7 cellular contexts compared by ENCODE assay signal in genomic region chr3:196740476-196741400, GRCh38. TPM values are rescaled to one million over a fixed set of nuclear protein-coding genes. Genes with fewer than 3 reads are reported as not detected.
DNase-seq lines count a peak whose midpoint lies in the region; ATAC-seq, FAIRE-seq and TF ChIP-seq lines count a peak whose summit lies in the region.

No MANE protein-coding gene starts in this region.

- ATAC-seq in HG03159 (IDR thresholded peaks at IDR 0.05; ENCODE audit: unreplicated experiment), result peak; percentile 15
- peak; percentile 15 for ATAC-seq in RWPE2 (ENCODE audit: low read depth)
- peak; percentile 20 for ATAC-seq in K562
- ATAC-seq in sciatic nerve, result peak; percentile 8

- BruUV-seq in K562 (replicated peaks; lab: Mats Ljungman, UMichigan), result TSS peak; percentile 63

- no peaks in the 10 kb centered on the region for H3K27me3 ChIP-seq in RWPE2 (ENCODE audit: insufficient read depth, poor library complexity, severe bottlenecking)
- no peaks in the 10 kb centered on the region for H3K27me3 ChIP-seq in K562 (ENCODE audit: control insufficient read depth in 2 of 2, insufficient read depth in 2 of 2, low read length in 2 of 2)
- no peaks in the 10 kb centered on the region for H3K27me3 ChIP-seq in iPS-15b (ENCODE audit: control insufficient read depth, insufficient read depth, low read length)

- no peak for TF ChIP-seq CTCF in GM12875 (IDR thresholded peaks at IDR 0.05; ENCODE audit: borderline replicate concordance, insufficient read depth, low read depth, low read length)
- no peak for TF ChIP-seq CTCF in RWPE2 (IDR thresholded peaks at IDR 0.05; ENCODE audit: poor library complexity, severe bottlenecking)
- TF ChIP-seq CTCF in K562 (IDR thresholded peaks at IDR 0.05 in 2 of 3, conservative IDR thresholded peaks at IDR 0.05 in 1 of 3; ENCODE audit: insufficient read depth in 2 of 3, low read depth in 1 of 3, low read length in 3 of 3), result no peak

- H3K9me3 ChIP-seq in RWPE2 (ENCODE audit: severe bottlenecking), result no peaks in the 10 kb centered on the region
- H3K9me3 ChIP-seq in K562 (replicated peaks; ENCODE audit: control insufficient read depth, insufficient read depth, low read depth, low read length), result no peaks in the 10 kb centered on the region; the same call in 1 of the 2 replicates
- H3K9me3 ChIP-seq in iPS-15b (ENCODE audit: control insufficient read depth, insufficient read depth, low read length), result no peaks in the 10 kb centered on the region

- H3K27ac ChIP-seq in RWPE2 (ENCODE audit: poor library complexity, severe bottlenecking) (peak overlapping the region; percentile 85), K562 (ENCODE audit: extremely low read depth, low read depth, low read length) (peak overlapping the region; percentile 96)

- CTCF ChIA-PET in K562 (lab: Yijun Ruan, JAX; ENCODE audit: low intra/inter-chr PET ratio), result no interaction called here

- H3K79me2 ChIP-seq in K562 (ENCODE audit: control insufficient read depth, insufficient read depth, low read length), result peaks cover 59% of the 10 kb centered on the region

- under 1% methylated on average over 31 of the region's 31 CpGs for WGBS in K562 (ENCODE audit: insufficient coverage, low coverage, missing lambda C conversion rate)

- DNase-seq in RWPE2 (ENCODE audit: low spot score) (no peak), K562 (ENCODE audit: extremely low read depth in 1 of 4, low spot score in 3 of 4) (peak in 2 of 4 experiments; percentile 14 to 59), sciatic nerve (ENCODE audit: low spot score) (no peak), HuH-7 (ENCODE audit: low spot score) (no peak)

- H3K4me1 ChIP-seq in RWPE2 (ENCODE audit: insufficient read depth, poor library complexity, severe bottlenecking) (peaks cover 7% of the 10 kb centered on the region), K562 (replicated peaks in 1 of 2; ENCODE audit: control insufficient read depth in 2 of 2, insufficient read depth in 2 of 2, low read length in 2 of 2) (peaks cover 0 to 7% of the 10 kb centered on the region in 2 experiments; a peak in 4 of 5 replicates), iPS-15b (ENCODE audit: control insufficient read depth, insufficient read depth, low read length) (peaks cover 4% of the 10 kb centered on the region)

- no peak for TF ChIP-seq POLR2A in K562 (conservative IDR thresholded peaks at IDR 0.05)

- H3K36me3 ChIP-seq in RWPE2 (ENCODE audit: low read depth) (peaks cover 5% of the 10 kb centered on the region; the same call in 1 of the 2 replicates), K562 (ENCODE audit: control insufficient read depth, insufficient read depth, low read length) (peaks cover 12% of the 10 kb centered on the region; the same call in 1 of the 3 replicates), iPS-15b (ENCODE audit: control insufficient read depth, insufficient read depth, low read length) (no peaks in the 10 kb centered on the region)

- no peak for TF ChIP-seq EP300 in K562 (IDR thresholded peaks at IDR 0.05; ENCODE audit: low read length)

- H3K4me2 ChIP-seq in K562 (ENCODE audit: insufficient read depth, low read length), result peak overlapping the region; percentile 98

- in situ Hi-C loops in K562 (cut with MboI), result no loop called here

- no peak for TF ChIP-seq RAD21 in K562 (CRISPR knock-in tag; conservative IDR thresholded peaks at IDR 0.05 in 1 of 2, IDR thresholded peaks at IDR 0.05 in 1 of 2)

- no peaks in the 10 kb centered on the region for H3K9me1 ChIP-seq in K562 (ENCODE audit: control insufficient read depth, insufficient read depth, low read length)

- POLR2A ChIA-PET in K562 (lab: Yijun Ruan, JAX), result interaction anchor here (0.5 to 1.6 kb wide), 16 partner anchors 10 to 622 kb away, joined by 3 to 6 read pairs (median 4); partner anchors contain the start of genes CEP19, FBXO45, PIGX and WDR53

- H3K9ac ChIP-seq in K562 (ENCODE audit: insufficient read depth in 1 of 2, low read depth in 2 of 2, low read length in 2 of 2) (peak overlapping the region; percentile 96 to 99), iPS-15b (ENCODE audit: low read depth, low read length) (peak overlapping the region; percentile 98)

- H3K4me3 ChIP-seq in GM12875 (ENCODE audit: low read depth, low read length), result peak overlapping the region; percentile 93
- H3K4me3 ChIP-seq in RWPE2 (ENCODE audit: severe bottlenecking), result peak overlapping the region; percentile 91
- H3K4me3 ChIP-seq in K562, result peak overlapping the region; percentile 97
- H3K4me3 ChIP-seq in iPS-15b (ENCODE audit: low read depth, low read length), result peak overlapping the region; percentile 89

- H4K20me1 ChIP-seq in K562 (replicated peaks; ENCODE audit: control insufficient read depth, insufficient read depth, low read length), result no peaks in the 10 kb centered on the region

- intact Hi-C loops in K562 (cut with micrococcal nuclease), result no loop called here
- intact Hi-C loops in sciatic nerve (cut with DNase I), result no loop called here

- FAIRE-seq in K562 (lab: Jason Lieb, UNC), result peak; percentile 73

- peak overlapping the region; percentile 75 for H2AFZ ChIP-seq in K562 (ENCODE audit: low read depth, low read length)

RNA-seq across cellular contexts. Expression of gene PAK2, which starts 1.1 kb away (rescaled TPM):
- total RNA-seq in K562 (2011; cell fraction: chromatin; rRNA removed; ENCODE audit: low replicate concordance), result 19.6 and 55.8 TPM in 2 replicates
- 12.2 and 16.4 TPM in 2 replicates for total RNA-seq in K562 (2011; cell fraction: nucleolus; rRNA removed)
- 19.9 and 25.7 TPM in 2 replicates for total RNA-seq in K562 (2011; cell fraction: nucleoplasm; rRNA removed)
- 19.8 and 24.6 TPM in 2 replicates for total RNA-seq in K562 (2014; rRNA removed)
- total RNA-seq in K562 (2014; rRNA removed; fragmentation: Illumina TruSeq; extraction: Trizol), result 35.9 and 39.9 TPM in 2 replicates
- 35.7 and 35.8 TPM in 2 replicates for total RNA-seq in K562 (2015; rRNA removed; fragmentation: Illumina TruSeq; extraction: Trizol)
- total RNA-seq in K562 (2021), result 72.4 and 72.7 TPM in 2 replicates
- 56.4 and 61.8 TPM in 2 replicates for polyA plus RNA-seq in K562 (2011; rRNA removed)
- polyA plus RNA-seq in K562 (2011; cell fraction: cytosol; rRNA removed), result 23.9 and 40.1 TPM in 2 replicates
- 11.1 and 11.9 TPM in 2 replicates for polyA plus RNA-seq in K562 (2011; cell fraction: nucleus; rRNA removed)
- polyA plus RNA-seq in K562 (2012), result 35.3 and 75.5 TPM in 2 replicates
- 58.7 and 68.4 TPM in 2 replicates for polyA plus RNA-seq in K562 (2014; fragmentation: Illumina TruSeq; extraction: Trizol)
- 10 to 100 TPM; 13.2 to 18.6 TPM for polyA plus RNA-seq in K562 (2014; fragmentation: Nextera tagmentation; extraction: Ambion mirVana)
- polyA plus RNA-seq in K562 (2014; rRNA removed), result 26.6 and 26.7 TPM in 2 replicates
- polyA minus RNA-seq in K562 (2011; rRNA and poly(A)+ RNA removed), result 183 and 200 TPM in 2 replicates
- polyA minus RNA-seq in K562 (2011; cell fraction: cytosol; rRNA and poly(A)+ RNA removed), result 88.9 and 95.5 TPM in 2 replicates
- polyA minus RNA-seq in K562 (2011; cell fraction: nucleus; rRNA and poly(A)+ RNA removed), result 3.8 and 14.6 TPM in 2 replicates
- total RNA-seq in sciatic nerve, result 60.8 TPM

RNA-seq across cellular contexts. Expression of gene PIGX, which starts 28.6 kb away (rescaled TPM):
- 18.2 and 25.3 TPM in 2 replicates for total RNA-seq in K562 (2011; cell fraction: chromatin; rRNA removed; ENCODE audit: low replicate concordance)
- total RNA-seq in K562 (2011; cell fraction: nucleolus; rRNA removed), result 11.8 and 13.8 TPM in 2 replicates
- 18.2 and 21.2 TPM in 2 replicates for total RNA-seq in K562 (2011; cell fraction: nucleoplasm; rRNA removed)
- 23.8 and 25.8 TPM in 2 replicates for total RNA-seq in K562 (2014; rRNA removed)
- 27.0 and 34.2 TPM in 2 replicates for total RNA-seq in K562 (2014; rRNA removed; fragmentation: Illumina TruSeq; extraction: Trizol)
- 23.8 and 25.2 TPM in 2 replicates for total RNA-seq in K562 (2015; rRNA removed; fragmentation: Illumina TruSeq; extraction: Trizol)
- total RNA-seq in K562 (2021), result 22.5 and 26.9 TPM in 2 replicates
- polyA plus RNA-seq in K562 (2011; rRNA removed), result 25.4 and 36.3 TPM in 2 replicates
- 9.4 and 18.2 TPM in 2 replicates for polyA plus RNA-seq in K562 (2011; cell fraction: cytosol; rRNA removed)
- 6.7 and 9.6 TPM in 2 replicates for polyA plus RNA-seq in K562 (2011; cell fraction: nucleus; rRNA removed)
- 17.7 and 22.1 TPM in 2 replicates for polyA plus RNA-seq in K562 (2012)
- polyA plus RNA-seq in K562 (2014; fragmentation: Illumina TruSeq; extraction: Trizol), result 25.9 and 28.4 TPM in 2 replicates
- 1 to 10 TPM; 3.7 to 5.1 TPM for polyA plus RNA-seq in K562 (2014; fragmentation: Nextera tagmentation; extraction: Ambion mirVana)
- 25.9 and 30.8 TPM in 2 replicates for polyA plus RNA-seq in K562 (2014; rRNA removed)
- polyA minus RNA-seq in K562 (2011; rRNA and poly(A)+ RNA removed), result 21.7 and 23.7 TPM in 2 replicates
- polyA minus RNA-seq in K562 (2011; cell fraction: cytosol; rRNA and poly(A)+ RNA removed), result 14.7 and 17.2 TPM in 2 replicates
- 3.1 and 6.8 TPM in 2 replicates for polyA minus RNA-seq in K562 (2011; cell fraction: nucleus; rRNA and poly(A)+ RNA removed)
- 18.4 TPM for total RNA-seq in sciatic nerve

RNA-seq across cellular contexts. Expression of gene CEP19, which starts 28.7 kb away (rescaled TPM):
- total RNA-seq in K562 (2011; cell fraction: chromatin; rRNA removed; ENCODE audit: low replicate concordance), result 0.25 and 0.97 TPM in 2 replicates
- total RNA-seq in K562 (2011; cell fraction: nucleolus; rRNA removed), result 0.50 and 0.53 TPM in 2 replicates
- total RNA-seq in K562 (2011; cell fraction: nucleoplasm; rRNA removed), result 0.51 and 1.8 TPM in 2 replicates
- 2.5 and 3.1 TPM in 2 replicates for total RNA-seq in K562 (2014; rRNA removed)
- 4.1 and 4.3 TPM in 2 replicates for total RNA-seq in K562 (2014; rRNA removed; fragmentation: Illumina TruSeq; extraction: Trizol)
- total RNA-seq in K562 (2015; rRNA removed; fragmentation: Illumina TruSeq; extraction: Trizol), result 4.5 TPM in 2 replicates
- total RNA-seq in K562 (2021), result 2.3 and 2.5 TPM in 2 replicates
- 2.7 and 4.2 TPM in 2 replicates for polyA plus RNA-seq in K562 (2011; rRNA removed)
- 1.1 and 1.5 TPM in 2 replicates for polyA plus RNA-seq in K562 (2011; cell fraction: cytosol; rRNA removed)
- 0.35 and 0.36 TPM in 2 replicates for polyA plus RNA-seq in K562 (2011; cell fraction: nucleus; rRNA removed)
- polyA plus RNA-seq in K562 (2012), result 3.2 and 3.6 TPM in 2 replicates
- 3.7 and 3.8 TPM in 2 replicates for polyA plus RNA-seq in K562 (2014; fragmentation: Illumina TruSeq; extraction: Trizol)
- polyA plus RNA-seq in K562 (2014; fragmentation: Nextera tagmentation; extraction: Ambion mirVana), result 1 to 10 TPM; 3.4 to 4.2 TPM
- 3.1 and 3.5 TPM in 2 replicates for polyA plus RNA-seq in K562 (2014; rRNA removed)
- 1.9 and 2.1 TPM in 2 replicates for polyA minus RNA-seq in K562 (2011; rRNA and poly(A)+ RNA removed)
- polyA minus RNA-seq in K562 (2011; cell fraction: cytosol; rRNA and poly(A)+ RNA removed), result 1.6 TPM in 1 of 2 replicates, not detected in the other
- polyA minus RNA-seq in K562 (2011; cell fraction: nucleus; rRNA and poly(A)+ RNA removed), result 0.40 and 0.44 TPM in 2 replicates
- 1.7 TPM for total RNA-seq in sciatic nerve
